In genomic region chr11:3831378-3832239, GRCh38 we compare ENCODE assay signal across 12 cellular contexts. TPM values are rescaled to one million over a fixed set of nuclear protein-coding genes. Genes with fewer than 3 reads are reported as not detected.
DNase-seq lines count a peak whose midpoint lies in the region; ATAC-seq and TF ChIP-seq lines count a peak whose summit lies in the region.
"Had no signal": no experiment of that assay in that cellular context is flagged by ENCODE, and none has a peak within 500 bp of the region (broad histone marks: within the 10 kb centered on the region; RNA-seq: fewer than 3 reads in every experiment).

No MANE protein-coding gene starts in this region.

- H3K4me3 Mint-ChIP-seq in CD4-positive, alpha-beta T cell = peak overlapping the region; percentile 59
- H3K4me3 Mint-ChIP-seq in central memory CD8-positive, alpha-beta T cell = peak overlapping the region; percentile 35
- H3K4me3 Mint-ChIP-seq in naive B cell = peak overlapping the region in 2 of 8 donors; percentile 9 to 44

- ATAC-seq in CD4-positive, alpha-beta T cell (ENCODE audit: poor library complexity) = peak; percentile 31
- no peak for ATAC-seq in central memory CD8-positive, alpha-beta T cell (replicated peaks; ENCODE audit: extremely low read depth, poor library complexity, severe bottlenecking)
- ATAC-seq in naive B cell (ENCODE audit: low read depth in 2 of 2) = no peak

- H3K9ac ChIP-seq in NT2/D1 (ENCODE audit: insufficient read length, low read depth) = peak overlapping the region; percentile 0

- peak overlapping the region; percentile 33 for H3K27ac ChIP-seq in CD4-positive, alpha-beta T cell (ENCODE audit: low read depth, low read length)
- no peak overlapping the region for H3K27ac ChIP-seq in SJCRH30

- in situ Hi-C loops in GM13976 (cut with MboI; ENCODE audit: low sequenced_read_pairs, unreplicated experiment) = no loop called here

- peaks cover 88% of the 10 kb centered on the region for H3K36me3 Mint-ChIP-seq in CD4-positive, alpha-beta T cell (ENCODE audit: low read depth)
- H3K36me3 Mint-ChIP-seq in central memory CD8-positive, alpha-beta T cell (ENCODE audit: insufficient read depth) = peaks cover 44% of the 10 kb centered on the region
- peaks cover 5 to 19% of the 10 kb centered on the region in 2 donors for H3K36me3 Mint-ChIP-seq in naive B cell

- CTCF ChIA-PET in CD4-positive, alpha-beta T cell (lab: Charles Lee) = interaction anchor here (1.1 to 2.9 kb wide), 6 partner anchors 10 to 24 kb away, joined by 3 to 9 read pairs (median 6); partner anchors contain the start of genes PGAP2 and STIM1

- peaks cover 70% of the 10 kb centered on the region for H3K4me1 Mint-ChIP-seq in CD4-positive, alpha-beta T cell (ENCODE audit: low read depth)
- peaks cover 62% of the 10 kb centered on the region for H3K4me1 Mint-ChIP-seq in central memory CD8-positive, alpha-beta T cell
- H3K4me1 Mint-ChIP-seq in naive B cell = peaks cover 50 to 65% (median 64%) of the 10 kb centered on the region in 3 donors

- TF ChIP-seq CTCF in CD4-positive, alpha-beta T cell (IDR thresholded peaks at IDR 0.05) = no peak
- no peak for TF ChIP-seq CTCF in GM13976 (IDR thresholded peaks at IDR 0.05; ENCODE audit: borderline replicate concordance, control extremely low read depth, extremely low read depth, insufficient read depth, missing control alignments)

- H3K4me1 ChIP-seq in NT2/D1 (ENCODE audit: insufficient read depth, insufficient read length) (peaks cover 15% of the 10 kb centered on the region), SJCRH30 (no peaks in the 10 kb centered on the region)

- DNase-seq in CD4-positive, alpha-beta T cell = no peak
- DNase-seq in NT2/D1 (ENCODE audit: low read depth, low spot score) (no peak), naive B cell (no peak), SJCRH30 (no peak), NCI-H1417 treated with DMSO at 0.1 percent for 48 hours (lab: John Stamatoyannopoulos, UW) (no peak), HuH-7.5 (ENCODE audit: low spot score) (no peak), GM13976 (ENCODE audit: low spot score) (no peak)
- no peak for DNase-seq in central memory CD8-positive, alpha-beta T cell (ENCODE audit: low spot score in 2 of 2)
- DNase-seq: DMS 273 treated with DMSO at 0.1 percent for 48 hours; mammary epithelial cell; NCI-H2171 treated with DMSO at 0.1 percent for 48 hours; stimulated activated CD4-positive, alpha-beta T cell treated with anti-CD3 and anti-CD28 coated beads, Interleukin-1b, Interleukin-23, amount 100 ng/mL, for 48 hours had no signal

- H3K27ac Mint-ChIP-seq in CD4-positive, alpha-beta T cell = peak overlapping the region; percentile 95
- H3K27ac Mint-ChIP-seq in central memory CD8-positive, alpha-beta T cell (ENCODE audit: low read depth) = peak overlapping the region; percentile 93
- H3K27ac Mint-ChIP-seq in naive B cell = peak overlapping the region; percentile 68 to 94 (median 81)

- H3K27me3 ChIP-seq in CD4-positive, alpha-beta T cell (ENCODE audit: control insufficient read depth, insufficient read depth, low read length) = no peaks in the 10 kb centered on the region
- H3K27me3 ChIP-seq in NT2/D1 (ENCODE audit: insufficient read depth, insufficient read length) (no peaks in the 10 kb centered on the region), SJCRH30 (no peaks in the 10 kb centered on the region)

- no peak overlapping the region for H3K4me3 ChIP-seq in NT2/D1 (ENCODE audit: insufficient read length, low read depth)
- H3K4me3 ChIP-seq in SJCRH30 = no peak overlapping the region

- POLR2A ChIA-PET in CD4-positive, alpha-beta T cell (lab: Charles Lee) = interaction anchor here (3.8 to 15.1 kb wide), 2 partner anchors 9 to 21 kb away, joined by 24 to 577 read pairs; partner anchors contain the start of genes RHOG and STIM1

- intact Hi-C loops in CD4-positive, alpha-beta T cell (cut with DNase I, micrococcal nuclease) = no loop called here

- H3K9me3 Mint-ChIP-seq in CD4-positive, alpha-beta T cell = no peaks in the 10 kb centered on the region
- H3K9me3 Mint-ChIP-seq in central memory CD8-positive, alpha-beta T cell = no peaks in the 10 kb centered on the region
- H3K9me3 Mint-ChIP-seq in naive B cell = no peaks in the 10 kb centered on the region

- H3K36me3 ChIP-seq in NT2/D1 (ENCODE audit: insufficient read depth, insufficient read length, low read length) (peaks cover 86% of the 10 kb centered on the region), SJCRH30 (peaks cover 26% of the 10 kb centered on the region)

- no peaks in the 10 kb centered on the region for H3K27me3 Mint-ChIP-seq in CD4-positive, alpha-beta T cell
- no peaks in the 10 kb centered on the region for H3K27me3 Mint-ChIP-seq in central memory CD8-positive, alpha-beta T cell
- no peaks in the 10 kb centered on the region for H3K27me3 Mint-ChIP-seq in naive B cell

- no peaks in the 10 kb centered on the region for H3K9me3 ChIP-seq in CD4-positive, alpha-beta T cell (ENCODE audit: control insufficient read depth, low read length)
- H3K9me3 ChIP-seq in NT2/D1 (ENCODE audit: insufficient read depth, low read length) = no peaks in the 10 kb centered on the region
- no peaks in the 10 kb centered on the region for H3K9me3 ChIP-seq in SJCRH30 (replicated peaks)

RNA-seq across cellular contexts. Expression of gene RHOG, which starts 9.2 kb away (rescaled TPM):
- total RNA-seq in CD4-positive, alpha-beta T cell = 100 to 1,000 TPM; 101 to 106 TPM
- 100 to 1,000 TPM in 5 of 6 donors, 10 to 100 TPM in 1; 88.9 to 144 (median 117) TPM for polyA plus RNA-seq in naive B cell (ENCODE audit: low read depth in 6 of 6)
- 15.5 and 17.4 TPM in 2 replicates for total RNA-seq in SJCRH30 (2014; rRNA removed; shearing (Covaris generic))

RNA-seq across cellular contexts. Expression of gene PGAP2, which starts 23.2 kb away (rescaled TPM):
- 10 to 100 TPM; 20.9 to 23.6 TPM for total RNA-seq in CD4-positive, alpha-beta T cell
- 10 to 100 TPM; 16.6 to 29.1 (median 19.3) TPM for polyA plus RNA-seq in naive B cell (ENCODE audit: low read depth in 6 of 6)
- total RNA-seq in SJCRH30 (2014; rRNA removed; shearing (Covaris generic)) = 4.5 and 5.3 TPM in 2 replicates

RNA-seq across cellular contexts. Expression of gene STIM1, which starts 23.9 kb away (rescaled TPM):
- 10 to 100 TPM; 89.0 to 94.9 TPM for total RNA-seq in CD4-positive, alpha-beta T cell
- 10 to 100 TPM; 29.1 to 51.9 (median 35.0) TPM for polyA plus RNA-seq in naive B cell (ENCODE audit: low read depth in 6 of 6)
- total RNA-seq in SJCRH30 (2014; rRNA removed; shearing (Covaris generic)) = 12.9 and 14.7 TPM in 2 replicates

RNA-seq across cellular contexts. Expression of gene NUP98, which starts 34.3 kb away (rescaled TPM):
- 100 to 1,000 TPM; 161 to 186 TPM for total RNA-seq in CD4-positive, alpha-beta T cell
- polyA plus RNA-seq in naive B cell (ENCODE audit: low read depth in 6 of 6) = 10 to 100 TPM; 29.4 to 57.0 (median 38.7) TPM
- total RNA-seq in SJCRH30 (2014; rRNA removed; shearing (Covaris generic)) = 191 and 217 TPM in 2 replicates
